In genomic region chr17:21417349-21417748, GRCh38 we compare ENCODE assay signal across 8 cellular contexts. TPM values are rescaled to one million over a fixed set of nuclear protein-coding genes. Genes with fewer than 3 reads are reported as not detected.
DNase-seq lines count a peak whose midpoint lies in the region; ATAC-seq, FAIRE-seq and TF ChIP-seq lines count a peak whose summit lies in the region.
"Not testable (repeated sequence)": the region's sequence is repeated elsewhere in the genome, so short reads cannot be mapped to it uniquely, and the experiment has no call there.
"Had no signal": no experiment of that assay in that cellular context is flagged by ENCODE, and none has a peak within 500 bp of the region (broad histone marks: within the 10 kb centered on the region; RNA-seq: fewer than 3 reads in every experiment).

No MANE protein-coding gene starts in this region.

- H3K4me1 ChIP-seq in mucosa of descending colon (ENCODE audit: low read depth); osteoblast (ENCODE audit: insufficient read depth, low read length); small intestine (ENCODE audit: control insufficient read depth in 2 of 2, insufficient read depth in 1 of 2, low read depth in 1 of 2, low read length in 1 of 2): not testable (repeated sequence)

- not testable (repeated sequence) for H3K79me2 ChIP-seq in osteoblast (ENCODE audit: insufficient read depth, low read length)

- not testable (repeated sequence) for H3K9me3 ChIP-seq in mucosa of descending colon; osteoblast (ENCODE audit: low read depth, low read length); small intestine (ENCODE audit: control insufficient read depth, low read depth)

- ATAC-seq in left ventricle myocardium superior, result not testable (repeated sequence)
- ATAC-seq in mucosa of descending colon, result peak; percentile 56

- H2AFZ ChIP-seq in osteoblast (ENCODE audit: low read length), result not testable (repeated sequence)

- intact Hi-C loops in left ventricle myocardium superior (cut with micrococcal nuclease); mucosa of descending colon (cut with DNase I, micrococcal nuclease): not testable (repeated sequence)

- TF ChIP-seq CTCF in bronchial epithelial cell (IDR thresholded peaks at IDR 0.05; ENCODE audit: insufficient read depth, low read length, severe bottlenecking); mucosa of descending colon (IDR thresholded peaks at IDR 0.05); osteoblast (IDR thresholded peaks at IDR 0.05; ENCODE audit: extremely low read depth, low read depth, low read length): not testable (repeated sequence)

- not testable (repeated sequence) for H3K4me2 ChIP-seq in osteoblast (ENCODE audit: insufficient read depth, low read length)

- DNase-seq in H7 (peak; percentile 29), left ventricle myocardium superior (peak; percentile 16), mucosa of descending colon (peak; percentile 40 to 73 (median 57)), osteoblast (ENCODE audit: insufficient read length, low spot score, missing footprints) (peak; percentile 37), small intestine (peak; percentile 4)
- DNase-seq in bronchial epithelial cell (ENCODE audit: low read depth), result not testable (repeated sequence)

- H3K36me3 ChIP-seq in H7 (replicated peaks; ENCODE audit: control insufficient read depth, insufficient read depth, low read length); bronchial epithelial cell (ENCODE audit: control insufficient read depth, insufficient read depth, low read length); mucosa of descending colon (ENCODE audit: low read depth); osteoblast (ENCODE audit: insufficient read depth, low read length); small intestine (ENCODE audit: control insufficient read depth in 2 of 2, insufficient read depth in 2 of 2, low read length in 2 of 2): not testable (repeated sequence)

- H4K20me1 ChIP-seq in osteoblast (ENCODE audit: insufficient read depth, low read length), result not testable (repeated sequence)

- H3K4me3 ChIP-seq in H7 (ENCODE audit: insufficient read depth, low read depth, low read length); bronchial epithelial cell (ENCODE audit: low read depth, low read length); mucosa of descending colon; osteoblast (ENCODE audit: insufficient read depth, low read length); small intestine (ENCODE audit: low read depth in 1 of 2, low read length in 2 of 2): not testable (repeated sequence)

- 47 to 77% (median 54%) methylated on average over 10 of the region's 10 CpGs for WGBS in small intestine, 3 donors

- not testable (repeated sequence) for H3K27ac ChIP-seq in osteoblast (ENCODE audit: low read depth, low read length); small intestine (ENCODE audit: low read depth in 1 of 2, low read length in 1 of 2)

- not testable (repeated sequence) for H3K27me3 ChIP-seq in H7 (ENCODE audit: control insufficient read depth, insufficient read depth, low read length); bronchial epithelial cell (ENCODE audit: control insufficient read depth, insufficient read depth, low read length); osteoblast (ENCODE audit: insufficient read depth, low read length); small intestine (ENCODE audit: control insufficient read depth in 2 of 2, insufficient read depth in 2 of 2, low read length in 2 of 2)

- peak; percentile 91 for FAIRE-seq in bronchial epithelial cell (lab: Jason Lieb, UNC)
- FAIRE-seq in small intestine (lab: Jason Lieb, UNC), result not testable (repeated sequence)

RNA-seq across cellular contexts. Expression of gene KCNJ12, which starts 41.2 kb away (rescaled TPM):
- total RNA-seq in H7 (2014; rRNA removed; shearing (Covaris generic)), result 5.1 and 7.6 TPM in 2 replicates
- total RNA-seq in bronchial epithelial cell (under 0.01 and 0.13 TPM in 2 replicates), left ventricle myocardium superior (11.4 TPM), mucosa of descending colon (1 to 10 TPM in 2 of 3 donors, under 1 TPM in 1; 0.67 to 1.9 (median 1.1) TPM), osteoblast (under 0.01 and 0.29 TPM in 2 replicates)
- 1 to 10 TPM in 1 of 3 donors, not detected in 2; 2.0 TPM for polyA plus RNA-seq in small intestine
- total RNA-seq: CD8-positive, alpha-beta memory T cell had no signal
- polyA plus RNA-seq: CD4-positive, CD25-positive, alpha-beta regulatory T cell; CD8-positive, alpha-beta memory T cell had no signal
